8 cellular contexts compared by ENCODE assay signal in genomic region chr9:127972316-127972871, GRCh38. TPM values are rescaled to one million over a fixed set of nuclear protein-coding genes. Genes with fewer than 3 reads are reported as not detected.
DNase-seq lines count a peak whose midpoint lies in the region; ATAC-seq and TF ChIP-seq lines count a peak whose summit lies in the region.

No MANE protein-coding gene starts in this region.

- peaks cover 30% of the 10 kb centered on the region for H3K36me3 Mint-ChIP-seq in stimulated activated memory B cell treated with anti-CD40 and anti-IgM and Interleukin-4, amounts not matched to agents 10 μg/mL and 1 μg/mL and 100 μg/mL, for 72 hours

- H3K4me3 Mint-ChIP-seq in stimulated activated memory B cell treated with anti-CD40 and anti-IgM and Interleukin-4, amounts not matched to agents 10 μg/mL and 1 μg/mL and 100 μg/mL, for 72 hours: peak overlapping the region; percentile 84

- H3K4me1 Mint-ChIP-seq in stimulated activated memory B cell treated with anti-CD40 and anti-IgM and Interleukin-4, amounts not matched to agents 10 μg/mL and 1 μg/mL and 100 μg/mL, for 72 hours: peaks cover 100% of the 10 kb centered on the region

- H3K27me3 ChIP-seq in Loucy (ENCODE audit: insufficient read depth, low read length, poor library complexity, severe bottlenecking): no peaks in the 10 kb centered on the region
- no peaks in the 10 kb centered on the region for H3K27me3 ChIP-seq in adipocyte (replicated peaks; ENCODE audit: control insufficient read depth, insufficient read depth, low read length)

- no peaks in the 10 kb centered on the region for H3F3A ChIP-seq in Loucy (ENCODE audit: low read depth)

- H3K4me1 ChIP-seq in Loucy (ENCODE audit: insufficient read depth, low read length, poor library complexity, severe bottlenecking): peaks cover 96% of the 10 kb centered on the region
- peaks cover 79% of the 10 kb centered on the region for H3K4me1 ChIP-seq in adipocyte (ENCODE audit: control insufficient read depth, insufficient read depth, low read length)

- peak overlapping the region; percentile 80 for H3K9ac ChIP-seq in Loucy (ENCODE audit: low read depth, low read length, poor library complexity, severe bottlenecking)
- peak overlapping the region; percentile 20 for H3K9ac ChIP-seq in adipocyte (ENCODE audit: low read length)

- H3K27ac Mint-ChIP-seq in stimulated activated memory B cell treated with anti-CD40 and anti-IgM and Interleukin-4, amounts not matched to agents 10 μg/mL and 1 μg/mL and 100 μg/mL, for 72 hours: peak overlapping the region; percentile 94

- peaks cover 96% of the 10 kb centered on the region for H3K79me2 ChIP-seq in Loucy (ENCODE audit: insufficient read depth, low read length)

- peaks cover 60% of the 10 kb centered on the region for H4K20me1 ChIP-seq in Loucy (ENCODE audit: insufficient read depth, low read length, poor library complexity, severe bottlenecking)

- H3K27me3 Mint-ChIP-seq in stimulated activated memory B cell treated with anti-CD40 and anti-IgM and Interleukin-4, amounts not matched to agents 10 μg/mL and 1 μg/mL and 100 μg/mL, for 72 hours: no peaks in the 10 kb centered on the region

- no peak for DNase-seq in adipocyte (ENCODE audit: low read depth)
- DNase-seq in left kidney (ENCODE audit: low read depth, low spot score): peak; percentile 65
- no peak for DNase-seq in dermis blood vessel endothelial cell
- DNase-seq in AG20443 (ENCODE audit: low spot score): no peak

- no peak overlapping the region for H3K4me3 ChIP-seq in Loucy (ENCODE audit: low read length, poor library complexity, severe bottlenecking)
- no peak overlapping the region for H3K4me3 ChIP-seq in adipocyte (ENCODE audit: low read length)

- H3K9me3 ChIP-seq in Loucy (ENCODE audit: insufficient read depth, low read depth, low read length): no peaks in the 10 kb centered on the region
- no peaks in the 10 kb centered on the region for H3K9me3 ChIP-seq in adipocyte (ENCODE audit: control insufficient read depth, low read length)

- no peaks in the 10 kb centered on the region for H3K9me3 Mint-ChIP-seq in stimulated activated memory B cell treated with anti-CD40 and anti-IgM and Interleukin-4, amounts not matched to agents 10 μg/mL and 1 μg/mL and 100 μg/mL, for 72 hours

- no peak for TF ChIP-seq CTCF in Loucy (conservative IDR thresholded peaks at IDR 0.05; ENCODE audit: low read length)

- no peak for ATAC-seq in stimulated activated memory B cell treated with anti-CD40 and anti-IgM and Interleukin-4, amounts not matched to agents 10 μg/mL and 1 μg/mL and 100 μg/mL, for 72 hours
- ATAC-seq in GM21447 (IDR thresholded peaks at IDR 0.05; ENCODE audit: unreplicated experiment) (no peak), GM18867 (IDR thresholded peaks at IDR 0.05; ENCODE audit: unreplicated experiment) (no peak)

- H3K4me2 ChIP-seq in Loucy (ENCODE audit: low read depth, low read length, poor library complexity, severe bottlenecking): peak overlapping the region; percentile 80

- no peak overlapping the region for H2AFZ ChIP-seq in Loucy (ENCODE audit: low read length)

- H3K9me2 ChIP-seq in Loucy (replicated peaks; ENCODE audit: low read depth, low read length): no peaks in the 10 kb centered on the region

- no peaks in the 10 kb centered on the region for H3K36me3 ChIP-seq in Loucy (ENCODE audit: insufficient read depth, low read length)
- H3K36me3 ChIP-seq in adipocyte (ENCODE audit: control insufficient read depth, insufficient read depth, low read length, severe bottlenecking): no peaks in the 10 kb centered on the region

RNA-seq across cellular contexts. Expression of gene EEIG1, which starts 8.4 kb away (rescaled TPM):
- total RNA-seq in dermis blood vessel endothelial cell: 8.3 and 34.4 TPM in 2 replicates

RNA-seq across cellular contexts. Expression of gene DPM2, which starts 34.7 kb away (rescaled TPM):
- 8.5 and 9.9 TPM in 2 replicates for total RNA-seq in dermis blood vessel endothelial cell

RNA-seq across cellular contexts. Expression of gene PIP5KL1, which starts 41.8 kb away (rescaled TPM):
- 0.51 and 0.70 TPM in 2 replicates for total RNA-seq in dermis blood vessel endothelial cell

RNA-seq across cellular contexts. Expression of gene ST6GALNAC4, which starts 55.6 kb away (rescaled TPM):
- 50.0 and 98.0 TPM in 2 replicates for total RNA-seq in dermis blood vessel endothelial cell
